2 cellular contexts compared by ENCODE assay signal in the genomic region with DNA sequence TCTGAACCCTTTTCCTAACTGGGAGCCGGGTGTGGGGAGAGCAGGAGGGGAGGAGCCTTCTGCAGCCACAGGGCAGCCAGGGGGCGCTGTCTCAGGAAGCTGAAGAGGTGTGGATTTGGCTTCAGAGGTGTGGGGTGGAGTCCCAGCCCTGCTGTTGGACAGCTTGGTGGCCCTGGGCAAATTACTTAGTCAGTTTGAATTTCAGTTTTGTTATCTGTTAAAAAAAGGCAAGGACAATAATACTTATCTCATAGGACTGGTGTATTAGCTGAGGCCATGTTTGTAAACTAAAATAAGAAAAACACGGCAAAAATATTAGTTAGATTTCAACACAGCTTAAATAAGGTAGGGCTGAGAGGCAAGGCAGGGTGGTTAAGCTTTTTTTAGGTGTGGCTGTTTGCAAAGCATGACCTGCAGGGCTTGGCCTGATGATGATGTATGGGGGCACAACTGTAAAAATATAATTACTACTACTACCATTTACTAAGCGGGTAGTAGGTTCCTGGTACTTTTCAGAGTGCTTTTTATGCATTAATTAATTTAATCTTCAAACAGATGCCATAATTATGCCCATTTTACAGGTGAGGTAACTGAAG.
TF ChIP-seq lines count a peak whose summit lies in the region.

No MANE protein-coding gene starts in this region.

TF ChIP-seq in HEK293, 187 proteins besides CTCF, POLR2A, EP300 and RAD21 (continued from another document):
- TF ChIP-seq SCRT2 (tag by site-specific recombination; IDR thresholded peaks at IDR 0.05) (no peak), GLIS2 (tag by site-specific recombination; IDR thresholded peaks at IDR 0.05) (no peak), ZNF600 (tag by site-specific recombination; IDR thresholded peaks at IDR 0.05) (peak; percentile 51), ZNF2 (tag by site-specific recombination; IDR thresholded peaks at IDR 0.05) (no peak), ZNF239 (tag by site-specific recombination; IDR thresholded peaks at IDR 0.05) (no peak), MZF1 (tag by site-specific recombination; IDR thresholded peaks at IDR 0.05; ENCODE audit: borderline replicate concordance) (no peak; the same call in 1 of the 2 replicates), ZNF10 (tag by site-specific recombination; IDR thresholded peaks at IDR 0.05) (peak; percentile 73; the same call in 1 of the 2 replicates), ZNF654 (tag by site-specific recombination; IDR thresholded peaks at IDR 0.05; ENCODE audit: low read depth) (0 out of 2 replicates have a peak, but pooled peaks have one; percentile 11), IKZF3 (tag by site-specific recombination; IDR thresholded peaks at IDR 0.05) (0 out of 2 replicates have a peak, but pooled peaks have one; percentile 29), GLIS1 (tag by site-specific recombination; IDR thresholded peaks at IDR 0.05) (peak; percentile 6), KLF1 (tag by site-specific recombination; IDR thresholded peaks at IDR 0.05) (peak; percentile 88), ZNF561 (tag by site-specific recombination; IDR thresholded peaks at IDR 0.05; ENCODE audit: borderline replicate concordance) (peak; percentile 54; the same call in 1 of the 2 replicates), ZNF302 (tag by site-specific recombination; IDR thresholded peaks at IDR 0.05; ENCODE audit: low read depth) (no peak), ZNF341 (tag by site-specific recombination; IDR thresholded peaks at IDR 0.05; ENCODE audit: low read depth) (peak; percentile 26; the same call in 1 of the 2 replicates), ZNF660 (tag by site-specific recombination; IDR thresholded peaks at IDR 0.05) (no peak; the same call in 1 of the 2 replicates)
- TF ChIP-seq, protein P1, sequence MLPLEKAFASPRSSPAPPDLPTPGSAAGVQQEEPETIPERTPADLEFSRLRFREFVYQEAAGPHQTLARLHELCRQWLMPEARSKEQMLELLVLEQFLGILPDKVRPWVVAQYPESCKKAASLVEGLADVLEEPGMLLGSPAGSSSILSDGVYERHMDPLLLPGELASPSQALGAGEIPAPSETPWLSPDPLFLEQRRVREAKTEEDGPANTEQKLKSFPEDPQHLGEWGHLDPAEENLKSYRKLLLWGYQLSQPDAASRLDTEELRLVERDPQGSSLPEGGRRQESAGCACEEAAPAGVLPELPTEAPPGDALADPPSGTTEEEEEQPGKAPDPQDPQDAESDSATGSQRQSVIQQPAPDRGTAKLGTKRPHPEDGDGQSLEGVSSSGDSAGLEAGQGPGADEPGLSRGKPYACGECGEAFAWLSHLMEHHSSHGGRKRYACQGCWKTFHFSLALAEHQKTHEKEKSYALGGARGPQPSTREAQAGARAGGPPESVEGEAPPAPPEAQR (tag by site-specific recombination; IDR thresholded peaks at IDR 0.05): no peak
- TF ChIP-seq, protein P2, sequence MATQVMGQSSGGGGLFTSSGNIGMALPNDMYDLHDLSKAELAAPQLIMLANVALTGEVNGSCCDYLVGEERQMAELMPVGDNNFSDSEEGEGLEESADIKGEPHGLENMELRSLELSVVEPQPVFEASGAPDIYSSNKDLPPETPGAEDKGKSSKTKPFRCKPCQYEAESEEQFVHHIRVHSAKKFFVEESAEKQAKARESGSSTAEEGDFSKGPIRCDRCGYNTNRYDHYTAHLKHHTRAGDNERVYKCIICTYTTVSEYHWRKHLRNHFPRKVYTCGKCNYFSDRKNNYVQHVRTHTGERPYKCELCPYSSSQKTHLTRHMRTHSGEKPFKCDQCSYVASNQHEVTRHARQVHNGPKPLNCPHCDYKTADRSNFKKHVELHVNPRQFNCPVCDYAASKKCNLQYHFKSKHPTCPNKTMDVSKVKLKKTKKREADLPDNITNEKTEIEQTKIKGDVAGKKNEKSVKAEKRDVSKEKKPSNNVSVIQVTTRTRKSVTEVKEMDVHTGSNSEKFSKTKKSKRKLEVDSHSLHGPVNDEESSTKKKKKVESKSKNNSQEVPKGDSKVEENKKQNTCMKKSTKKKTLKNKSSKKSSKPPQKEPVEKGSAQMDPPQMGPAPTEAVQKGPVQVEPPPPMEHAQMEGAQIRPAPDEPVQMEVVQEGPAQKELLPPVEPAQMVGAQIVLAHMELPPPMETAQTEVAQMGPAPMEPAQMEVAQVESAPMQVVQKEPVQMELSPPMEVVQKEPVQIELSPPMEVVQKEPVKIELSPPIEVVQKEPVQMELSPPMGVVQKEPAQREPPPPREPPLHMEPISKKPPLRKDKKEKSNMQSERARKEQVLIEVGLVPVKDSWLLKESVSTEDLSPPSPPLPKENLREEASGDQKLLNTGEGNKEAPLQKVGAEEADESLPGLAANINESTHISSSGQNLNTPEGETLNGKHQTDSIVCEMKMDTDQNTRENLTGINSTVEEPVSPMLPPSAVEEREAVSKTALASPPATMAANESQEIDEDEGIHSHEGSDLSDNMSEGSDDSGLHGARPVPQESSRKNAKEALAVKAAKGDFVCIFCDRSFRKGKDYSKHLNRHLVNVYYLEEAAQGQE (tag by site-specific recombination; IDR thresholded peaks at IDR 0.05): peak; percentile 30; the same call in 1 of the 2 replicates

TF ChIP-seq in K562, 482 proteins besides CTCF, POLR2A, EP300 and RAD21 (continues in another document):
- TF ChIP-seq, protein P3, sequence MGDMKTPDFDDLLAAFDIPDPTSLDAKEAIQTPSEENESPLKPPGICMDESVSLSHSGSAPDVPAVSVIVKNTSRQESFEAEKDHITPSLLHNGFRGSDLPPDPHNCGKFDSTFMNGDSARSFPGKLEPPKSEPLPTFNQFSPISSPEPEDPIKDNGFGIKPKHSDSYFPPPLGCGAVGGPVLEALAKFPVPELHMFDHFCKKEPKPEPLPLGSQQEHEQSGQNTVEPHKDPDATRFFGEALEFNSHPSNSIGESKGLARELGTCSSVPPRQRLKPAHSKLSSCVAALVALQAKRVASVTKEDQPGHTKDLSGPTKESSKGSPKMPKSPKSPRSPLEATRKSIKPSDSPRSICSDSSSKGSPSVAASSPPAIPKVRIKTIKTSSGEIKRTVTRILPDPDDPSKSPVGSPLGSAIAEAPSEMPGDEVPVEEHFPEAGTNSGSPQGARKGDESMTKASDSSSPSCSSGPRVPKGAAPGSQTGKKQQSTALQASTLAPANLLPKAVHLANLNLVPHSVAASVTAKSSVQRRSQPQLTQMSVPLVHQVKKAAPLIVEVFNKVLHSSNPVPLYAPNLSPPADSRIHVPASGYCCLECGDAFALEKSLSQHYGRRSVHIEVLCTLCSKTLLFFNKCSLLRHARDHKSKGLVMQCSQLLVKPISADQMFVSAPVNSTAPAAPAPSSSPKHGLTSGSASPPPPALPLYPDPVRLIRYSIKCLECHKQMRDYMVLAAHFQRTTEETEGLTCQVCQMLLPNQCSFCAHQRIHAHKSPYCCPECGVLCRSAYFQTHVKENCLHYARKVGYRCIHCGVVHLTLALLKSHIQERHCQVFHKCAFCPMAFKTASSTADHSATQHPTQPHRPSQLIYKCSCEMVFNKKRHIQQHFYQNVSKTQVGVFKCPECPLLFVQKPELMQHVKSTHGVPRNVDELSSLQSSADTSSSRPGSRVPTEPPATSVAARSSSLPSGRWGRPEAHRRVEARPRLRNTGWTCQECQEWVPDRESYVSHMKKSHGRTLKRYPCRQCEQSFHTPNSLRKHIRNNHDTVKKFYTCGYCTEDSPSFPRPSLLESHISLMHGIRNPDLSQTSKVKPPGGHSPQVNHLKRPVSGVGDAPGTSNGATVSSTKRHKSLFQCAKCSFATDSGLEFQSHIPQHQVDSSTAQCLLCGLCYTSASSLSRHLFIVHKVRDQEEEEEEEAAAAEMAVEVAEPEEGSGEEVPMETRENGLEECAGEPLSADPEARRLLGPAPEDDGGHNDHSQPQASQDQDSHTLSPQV (IDR thresholded peaks at IDR 0.05): no peak
- TF ChIP-seq, protein P4, sequence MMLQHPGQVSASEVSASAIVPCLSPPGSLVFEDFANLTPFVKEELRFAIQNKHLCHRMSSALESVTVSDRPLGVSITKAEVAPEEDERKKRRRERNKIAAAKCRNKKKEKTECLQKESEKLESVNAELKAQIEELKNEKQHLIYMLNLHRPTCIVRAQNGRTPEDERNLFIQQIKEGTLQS (IDR thresholded peaks at IDR 0.05): no peak
- TF ChIP-seq, protein P4 (CRISPR knock-in tag; conservative IDR thresholded peaks at IDR 0.05): no peak
- TF ChIP-seq FOXA1 (IDR thresholded peaks at IDR 0.05; ENCODE audit: borderline replicate concordance) (no peak), CBX3 (IDR thresholded peaks at IDR 0.05; ENCODE audit: borderline replicate concordance in 1 of 2, low read length in 2 of 2) (0 out of 3 replicates have a peak, but pooled peaks of 1 of the 2 experiments have one; percentile 34), KLF6 (CRISPR knock-in tag; IDR thresholded peaks at IDR 0.05; ENCODE audit: borderline replicate concordance) (no peak), EP400 (IDR thresholded peaks at IDR 0.05) (no peak), MYC (IDR thresholded peaks at IDR 0.05; ENCODE audit: low read depth, low read length) (peak; percentile 42; the same call in 1 of the 2 replicates), MYC (CRISPR knock-in tag; IDR thresholded peaks at IDR 0.05; ENCODE audit: borderline replicate concordance, low read depth) (no peak), GTF2E2 (tag; IDR thresholded peaks at IDR 0.05) (no peak), BRCA1 (IDR thresholded peaks at IDR 0.05) (no peak), BRCA1 (CRISPR knock-in tag; IDR thresholded peaks at IDR 0.05) (no peak), TARDBP (IDR thresholded peaks at IDR 0.05) (no peak), POLR3A (IDR thresholded peaks at IDR 0.05; ENCODE audit: borderline replicate concordance, extremely low read depth, insufficient read depth, insufficient read length) (no peak), DACH1 (IDR thresholded peaks at IDR 0.05; ENCODE audit: partially characterized antibody) (no peak), SNRNP70 (optimal IDR thresholded peaks at IDR 0.05; ENCODE audit: low read depth, low read length) (no peak), ZKSCAN1 (IDR thresholded peaks at IDR 0.05; ENCODE audit: low read depth, low read length) (no peak), CHD4 (IDR thresholded peaks at IDR 0.05; ENCODE audit: insufficient read depth, insufficient replicate concordance, low read depth, low read length, poor library complexity, severe bottlenecking) (no peak), NR3C1 (CRISPR knock-in tag; IDR thresholded peaks at IDR 0.05) (no peak), GATAD2B (IDR thresholded peaks at IDR 0.05; ENCODE audit: borderline replicate concordance) (no peak)
- TF ChIP-seq, protein P2 (CRISPR knock-in tag; IDR thresholded peaks at IDR 0.05; ENCODE audit: low read depth): no peak
- TF ChIP-seq, protein P5, sequence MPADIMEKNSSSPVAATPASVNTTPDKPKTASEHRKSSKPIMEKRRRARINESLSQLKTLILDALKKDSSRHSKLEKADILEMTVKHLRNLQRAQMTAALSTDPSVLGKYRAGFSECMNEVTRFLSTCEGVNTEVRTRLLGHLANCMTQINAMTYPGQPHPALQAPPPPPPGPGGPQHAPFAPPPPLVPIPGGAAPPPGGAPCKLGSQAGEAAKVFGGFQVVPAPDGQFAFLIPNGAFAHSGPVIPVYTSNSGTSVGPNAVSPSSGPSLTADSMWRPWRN (IDR thresholded peaks at IDR 0.05; ENCODE audit: low read depth): no peak
- TF ChIP-seq, protein P6, sequence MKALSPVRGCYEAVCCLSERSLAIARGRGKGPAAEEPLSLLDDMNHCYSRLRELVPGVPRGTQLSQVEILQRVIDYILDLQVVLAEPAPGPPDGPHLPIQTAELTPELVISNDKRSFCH (CRISPR knock-in tag; IDR thresholded peaks at IDR 0.05): no peak
- TF ChIP-seq, protein P6 (tag; IDR thresholded peaks at IDR 0.05): no peak
- TF ChIP-seq, protein P7, sequence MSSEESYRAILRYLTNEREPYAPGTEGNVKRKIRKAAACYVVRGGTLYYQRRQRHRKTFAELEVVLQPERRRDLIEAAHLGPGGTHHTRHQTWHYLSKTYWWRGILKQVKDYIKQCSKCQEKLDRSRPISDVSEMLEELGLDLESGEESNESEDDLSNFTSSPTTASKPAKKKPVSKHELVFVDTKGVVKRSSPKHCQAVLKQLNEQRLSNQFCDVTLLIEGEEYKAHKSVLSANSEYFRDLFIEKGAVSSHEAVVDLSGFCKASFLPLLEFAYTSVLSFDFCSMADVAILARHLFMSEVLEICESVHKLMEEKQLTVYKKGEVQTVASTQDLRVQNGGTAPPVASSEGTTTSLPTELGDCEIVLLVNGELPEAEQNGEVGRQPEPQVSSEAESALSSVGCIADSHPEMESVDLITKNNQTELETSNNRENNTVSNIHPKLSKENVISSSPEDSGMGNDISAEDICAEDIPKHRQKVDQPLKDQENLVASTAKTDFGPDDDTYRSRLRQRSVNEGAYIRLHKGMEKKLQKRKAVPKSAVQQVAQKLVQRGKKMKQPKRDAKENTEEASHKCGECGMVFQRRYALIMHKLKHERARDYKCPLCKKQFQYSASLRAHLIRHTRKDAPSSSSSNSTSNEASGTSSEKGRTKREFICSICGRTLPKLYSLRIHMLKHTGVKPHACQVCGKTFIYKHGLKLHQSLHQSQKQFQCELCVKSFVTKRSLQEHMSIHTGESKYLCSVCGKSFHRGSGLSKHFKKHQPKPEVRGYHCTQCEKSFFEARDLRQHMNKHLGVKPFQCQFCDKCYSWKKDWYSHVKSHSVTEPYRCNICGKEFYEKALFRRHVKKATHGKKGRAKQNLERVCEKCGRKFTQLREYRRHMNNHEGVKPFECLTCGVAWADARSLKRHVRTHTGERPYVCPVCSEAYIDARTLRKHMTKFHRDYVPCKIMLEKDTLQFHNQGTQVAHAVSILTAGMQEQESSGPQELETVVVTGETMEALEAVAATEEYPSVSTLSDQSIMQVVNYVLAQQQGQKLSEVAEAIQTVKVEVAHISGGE (CRISPR knock-in tag; IDR thresholded peaks at IDR 0.05): no peak
